ENCODE assay signal across 8 cellular contexts in genomic region chr5:117455236-117456233, GRCh38.
DNase-seq lines count a peak whose midpoint lies in the region; ATAC-seq and TF ChIP-seq lines count a peak whose summit lies in the region.

No MANE protein-coding gene starts in this region.

- 48 to 51% methylated on average over 21 of the region's 21 CpGs for WGBS in aorta, 2 donors

- no peak overlapping the region for H3K4me3 Mint-ChIP-seq in CD14-positive monocyte
- peak overlapping the region; percentile 70 for H3K4me3 Mint-ChIP-seq in T-helper 2 cell treated with Interferon-gamma antibody and Interleukin-4, amounts not matched to agents 5 μg/mL and 100 μg/mL, for 36 hours

- H3K9me3 ChIP-seq in iPS-15b (ENCODE audit: control insufficient read depth, insufficient read depth, low read length): no peaks in the 10 kb centered on the region
- no peaks in the 10 kb centered on the region for H3K9me3 ChIP-seq in aorta (ENCODE audit: control insufficient read depth, low read length)

- H3K9ac ChIP-seq in iPS-15b (ENCODE audit: low read depth, low read length): peak overlapping the region; percentile 66

- no peaks in the 10 kb centered on the region for H3K27me3 ChIP-seq in iPS-15b (ENCODE audit: control insufficient read depth, insufficient read depth, low read length)
- H3K27me3 ChIP-seq in aorta (ENCODE audit: control insufficient read depth in 1 of 2, insufficient read depth in 2 of 2, low read length in 1 of 2): no peaks in the 10 kb centered on the region

- H3K27ac ChIP-seq in aorta (ENCODE audit: low read depth in 1 of 2, low read length in 2 of 2): no peak overlapping the region

- H3K4me1 ChIP-seq in iPS-15b (ENCODE audit: control insufficient read depth, insufficient read depth, low read length) (no peaks in the 10 kb centered on the region), aorta (ENCODE audit: control insufficient read depth in 1 of 2, insufficient read depth in 2 of 2, low read length in 2 of 2) (no peaks in the 10 kb centered on the region)

- peaks cover 0 to 2% (median 2%) of the 10 kb centered on the region in 3 donors for H3K27me3 Mint-ChIP-seq in CD14-positive monocyte (ENCODE audit: low read depth in 3 of 3)
- no peaks in the 10 kb centered on the region for H3K27me3 Mint-ChIP-seq in T-helper 2 cell treated with Interferon-gamma antibody and Interleukin-4, amounts not matched to agents 5 μg/mL and 100 μg/mL, for 36 hours (ENCODE audit: low read depth)

- peak overlapping the region in 1 of 7 donors; percentile 43 for H3K27ac Mint-ChIP-seq in CD14-positive monocyte
- H3K27ac Mint-ChIP-seq in T-helper 2 cell treated with Interferon-gamma antibody and Interleukin-4, amounts not matched to agents 5 μg/mL and 100 μg/mL, for 36 hours: no peak overlapping the region

- no peaks in the 10 kb centered on the region for H3K9me3 Mint-ChIP-seq in CD14-positive monocyte
- H3K9me3 Mint-ChIP-seq in T-helper 2 cell treated with Interferon-gamma antibody and Interleukin-4, amounts not matched to agents 5 μg/mL and 100 μg/mL, for 36 hours: no peaks in the 10 kb centered on the region

- TF ChIP-seq CTCF in CD14-positive monocyte (IDR thresholded peaks at IDR 0.05): peak; percentile 4

- DNase-seq in CD14-positive monocyte (ENCODE audit: low spot score): no peak
- DNase-seq in T-helper 2 cell treated with Interferon-gamma antibody and Interleukin-4, amounts not matched to agents 5 μg/mL and 100 μg/mL, for 36 hours (ENCODE audit: low spot score): no peak
- peak in 1 of 2 donors; percentile 35 for DNase-seq in aorta
- DNase-seq in foreskin melanocyte: no peak
- no peak for DNase-seq in activated effector memory CD4-positive, alpha-beta T cell treated with anti-CD3 and anti-CD28 coated beads, Interleukin-2, amount 50 U/mL, for 16 hours

- no peaks in the 10 kb centered on the region for H3K36me3 Mint-ChIP-seq in CD14-positive monocyte
- H3K36me3 Mint-ChIP-seq in T-helper 2 cell treated with Interferon-gamma antibody and Interleukin-4, amounts not matched to agents 5 μg/mL and 100 μg/mL, for 36 hours (ENCODE audit: low read depth): no peaks in the 10 kb centered on the region

- intact Hi-C loops in CD14-positive monocyte (cut with micrococcal nuclease) (loop anchor here in 1 of 2 donors (2.0 kb wide), 1 partner anchor 1337 kb away; no protein-coding TSS in a partner anchor), aorta (cut with DNase I) (no loop called here)

- H3K36me3 ChIP-seq in iPS-15b (ENCODE audit: control insufficient read depth, insufficient read depth, low read length): no peaks in the 10 kb centered on the region
- no peaks in the 10 kb centered on the region for H3K36me3 ChIP-seq in aorta (ENCODE audit: control insufficient read depth in 1 of 2, insufficient read depth in 2 of 2, low read length in 1 of 2)

- H3K4me3 ChIP-seq in iPS-15b (ENCODE audit: low read depth, low read length): peak overlapping the region; percentile 94
- no peak overlapping the region for H3K4me3 ChIP-seq in aorta (ENCODE audit: low read length in 2 of 2)

- peaks cover 5% of the 10 kb centered on the region for H3K4me1 Mint-ChIP-seq in CD14-positive monocyte
- no peaks in the 10 kb centered on the region for H3K4me1 Mint-ChIP-seq in T-helper 2 cell treated with Interferon-gamma antibody and Interleukin-4, amounts not matched to agents 5 μg/mL and 100 μg/mL, for 36 hours (ENCODE audit: low read depth)

- ATAC-seq in GM19035 (IDR thresholded peaks at IDR 0.05; ENCODE audit: unreplicated experiment) (peak; percentile 29), HG03139 (IDR thresholded peaks at IDR 0.05; ENCODE audit: unreplicated experiment) (peak; percentile 31), aorta (ENCODE audit: low FRiP score) (peak; percentile 28)
